ENCODE assay signal across 8 cellular contexts in the genomic region with DNA sequence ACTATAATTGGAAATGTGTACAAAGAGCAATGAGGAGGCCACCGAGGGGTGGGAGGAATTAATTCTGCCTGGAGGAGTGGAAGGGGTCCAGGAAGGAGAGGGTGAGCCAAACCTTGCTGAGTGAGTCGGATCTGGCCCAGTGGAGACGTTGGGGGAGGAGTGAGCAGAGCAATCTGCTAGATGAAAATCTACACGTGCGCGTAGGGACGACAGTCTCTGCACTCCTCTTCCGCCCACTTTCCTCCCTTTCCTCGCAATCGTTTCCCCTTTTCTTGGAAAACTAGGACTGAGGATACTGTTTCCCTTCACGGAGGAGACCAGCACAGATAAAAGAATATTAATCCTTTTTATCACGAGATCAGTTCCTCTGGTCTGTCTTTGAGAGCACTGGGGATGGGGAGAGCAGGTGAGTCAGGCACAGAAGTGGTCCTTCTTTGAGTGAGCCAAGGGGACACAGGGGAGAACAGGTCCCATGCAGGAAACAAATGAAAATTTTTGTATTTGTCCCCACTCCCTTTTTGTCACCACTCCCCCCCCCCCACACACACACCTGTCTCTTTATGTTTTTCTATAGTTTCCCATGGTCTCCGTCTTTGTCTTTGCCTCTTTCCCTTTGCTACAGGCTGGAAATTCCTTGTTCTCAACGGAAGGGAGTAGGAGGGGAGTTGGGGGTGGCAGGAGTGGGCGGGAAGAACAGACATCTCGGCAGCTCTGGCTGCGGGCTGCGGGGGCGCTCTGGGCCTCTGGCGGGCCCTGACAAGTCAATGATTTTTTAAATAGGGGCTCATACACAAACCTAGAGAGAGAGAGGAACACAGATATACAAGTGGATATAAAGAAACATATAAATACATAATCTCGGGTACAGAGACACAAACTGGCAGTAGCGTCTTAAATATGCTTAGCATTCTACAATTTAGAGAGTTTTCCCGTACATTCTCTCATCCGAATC. TPM values are rescaled to one million over a fixed set of nuclear protein-coding genes. Genes with fewer than 3 reads are reported as not detected.
DNase-seq lines count a peak whose midpoint lies in the region; ATAC-seq, FAIRE-seq and TF ChIP-seq lines count a peak whose summit lies in the region.

No MANE protein-coding gene starts in this region.

- H3K27ac ChIP-seq in 22Rv1 (no peak overlapping the region; the same call in 1 of the 2 replicates), neutrophil (peak overlapping the region; percentile 66)

- H3K4me3 ChIP-seq in foreskin fibroblast (ENCODE audit: low read depth in 1 of 2, low read length in 2 of 2) = peak overlapping the region; percentile 66 to 74
- H3K4me3 ChIP-seq in neutrophil (ENCODE audit: low read depth in 1 of 2, low read length in 1 of 2) = peak overlapping the region; percentile 71 to 89

- H3K9me3 ChIP-seq in neutrophil = no peaks in the 10 kb centered on the region

- peak; percentile 17 for DNase-seq in NCI-H774 (lab: John Stamatoyannopoulos, UW)
- DNase-seq in activated T-helper 1 cell treated with anti-CD3 and anti-CD28 coated beads, Interleukin-12 subunit alpha, Interleukin-12 subunit beta, Interleukin-2, Interleukin-4 antibody, amounts not matched to agents 30 ng/mL and 10 ng/mL and 1 ng/mL, durations not matched to agents 14 hours and 24 hours and 36 hours (ENCODE audit: low spot score) = no peak
- DNase-seq in foreskin fibroblast = peak; percentile 85 to 95
- DNase-seq in urothelium cell line (ENCODE audit: low spot score) = peak; percentile 80

- no peaks in the 10 kb centered on the region for H3K9me3 Mint-ChIP-seq in activated T-helper 1 cell treated with anti-CD3 and anti-CD28 coated beads, Interleukin-12 subunit alpha, Interleukin-12 subunit beta, Interleukin-2, Interleukin-4 antibody, amounts not matched to agents 30 ng/mL and 10 ng/mL and 1 ng/mL, durations not matched to agents 14 hours and 24 hours and 36 hours

- intact Hi-C loops in activated T-helper 1 cell treated with anti-CD3 and anti-CD28 coated beads, Interleukin-12 subunit alpha, Interleukin-12 subunit beta, Interleukin-2, Interleukin-4 antibody, amounts not matched to agents 30 ng/mL and 10 ng/mL and 1 ng/mL, durations not matched to agents 14 hours and 24 hours and 36 hours (cut with micrococcal nuclease) = loop anchor here (5.0 to 10.0 kb wide), 4 partner anchors 141 to 859 kb away; a partner anchor contains a TSS

- peaks cover 55% of the 10 kb centered on the region for H3K27me3 ChIP-seq in neutrophil

- FAIRE-seq in urothelium cell line (lab: Jason Lieb, UNC) = no peak

- no peaks in the 10 kb centered on the region for H3K36me3 ChIP-seq in neutrophil

- peaks cover 16% of the 10 kb centered on the region for H3K36me3 Mint-ChIP-seq in activated T-helper 1 cell treated with anti-CD3 and anti-CD28 coated beads, Interleukin-12 subunit alpha, Interleukin-12 subunit beta, Interleukin-2, Interleukin-4 antibody, amounts not matched to agents 30 ng/mL and 10 ng/mL and 1 ng/mL, durations not matched to agents 14 hours and 24 hours and 36 hours (ENCODE audit: low read depth)

- H3K4me3 Mint-ChIP-seq in activated T-helper 1 cell treated with anti-CD3 and anti-CD28 coated beads, Interleukin-12 subunit alpha, Interleukin-12 subunit beta, Interleukin-2, Interleukin-4 antibody, amounts not matched to agents 30 ng/mL and 10 ng/mL and 1 ng/mL, durations not matched to agents 14 hours and 24 hours and 36 hours = peak overlapping the region; percentile 93

- H3K4me1 ChIP-seq in neutrophil (ENCODE audit: control insufficient read depth in 1 of 2, insufficient read depth in 1 of 2, low read depth in 1 of 2, low read length in 1 of 2) = peaks cover 31 to 37% of the 10 kb centered on the region in 2 experiments

- no peaks in the 10 kb centered on the region for H3K27me3 Mint-ChIP-seq in activated T-helper 1 cell treated with anti-CD3 and anti-CD28 coated beads, Interleukin-12 subunit alpha, Interleukin-12 subunit beta, Interleukin-2, Interleukin-4 antibody, amounts not matched to agents 30 ng/mL and 10 ng/mL and 1 ng/mL, durations not matched to agents 14 hours and 24 hours and 36 hours (ENCODE audit: insufficient read depth)

- TF ChIP-seq CTCF in 22Rv1 (IDR thresholded peaks at IDR 0.05) (peak; percentile 16; the same call in 1 of the 2 replicates), GM12873 (IDR thresholded peaks at IDR 0.05; ENCODE audit: insufficient read depth, low read depth, low read length, missing control alignments) (peak; percentile 41), foreskin fibroblast (IDR thresholded peaks at IDR 0.05; ENCODE audit: low read depth, low read length) (peak; percentile 35), neutrophil (IDR thresholded peaks at IDR 0.05) (no peak)

- ATAC-seq in GM21737 (IDR thresholded peaks at IDR 0.05; ENCODE audit: unreplicated experiment) = no peak

- H3K27ac Mint-ChIP-seq in activated T-helper 1 cell treated with anti-CD3 and anti-CD28 coated beads, Interleukin-12 subunit alpha, Interleukin-12 subunit beta, Interleukin-2, Interleukin-4 antibody, amounts not matched to agents 30 ng/mL and 10 ng/mL and 1 ng/mL, durations not matched to agents 14 hours and 24 hours and 36 hours = peak overlapping the region; percentile 98

- H3K4me1 Mint-ChIP-seq in activated T-helper 1 cell treated with anti-CD3 and anti-CD28 coated beads, Interleukin-12 subunit alpha, Interleukin-12 subunit beta, Interleukin-2, Interleukin-4 antibody, amounts not matched to agents 30 ng/mL and 10 ng/mL and 1 ng/mL, durations not matched to agents 14 hours and 24 hours and 36 hours (ENCODE audit: low read depth) = peaks cover 61% of the 10 kb centered on the region

RNA-seq across cellular contexts. Expression of a gene that starts 2.6 kb away (rescaled TPM):
- total RNA-seq in activated T-helper 1 cell treated with anti-CD3 and anti-CD28 coated beads, Interleukin-12 subunit alpha, Interleukin-12 subunit beta, Interleukin-2, Interleukin-4 antibody, amounts not matched to agents 30 ng/mL and 10 ng/mL and 1 ng/mL, durations not matched to agents 14 hours and 24 hours and 36 hours = 73.6 and 80.3 TPM in 2 replicates

RNA-seq across cellular contexts. Expression of a gene that starts 7.7 kb away (rescaled TPM):
- total RNA-seq in activated T-helper 1 cell treated with anti-CD3 and anti-CD28 coated beads, Interleukin-12 subunit alpha, Interleukin-12 subunit beta, Interleukin-2, Interleukin-4 antibody, amounts not matched to agents 30 ng/mL and 10 ng/mL and 1 ng/mL, durations not matched to agents 14 hours and 24 hours and 36 hours = 70.2 and 71.7 TPM in 2 replicates

RNA-seq across cellular contexts. Expression of a gene that starts 24.9 kb away (rescaled TPM):
- total RNA-seq in activated T-helper 1 cell treated with anti-CD3 and anti-CD28 coated beads, Interleukin-12 subunit alpha, Interleukin-12 subunit beta, Interleukin-2, Interleukin-4 antibody, amounts not matched to agents 30 ng/mL and 10 ng/mL and 1 ng/mL, durations not matched to agents 14 hours and 24 hours and 36 hours = 306 and 318 TPM in 2 replicates

RNA-seq across cellular contexts. Expression of a gene that starts 36.3 kb away (rescaled TPM):
- total RNA-seq in activated T-helper 1 cell treated with anti-CD3 and anti-CD28 coated beads, Interleukin-12 subunit alpha, Interleukin-12 subunit beta, Interleukin-2, Interleukin-4 antibody, amounts not matched to agents 30 ng/mL and 10 ng/mL and 1 ng/mL, durations not matched to agents 14 hours and 24 hours and 36 hours = 1.1 and 2.6 TPM in 2 replicates

RNA-seq across cellular contexts. Expression of a gene that starts 42.0 kb away (rescaled TPM):
- total RNA-seq in activated T-helper 1 cell treated with anti-CD3 and anti-CD28 coated beads, Interleukin-12 subunit alpha, Interleukin-12 subunit beta, Interleukin-2, Interleukin-4 antibody, amounts not matched to agents 30 ng/mL and 10 ng/mL and 1 ng/mL, durations not matched to agents 14 hours and 24 hours and 36 hours = 0.26 and 0.73 TPM in 2 replicates
